Comparison of ENCODE assay signal across 8 cellular contexts in the genomic region with DNA sequence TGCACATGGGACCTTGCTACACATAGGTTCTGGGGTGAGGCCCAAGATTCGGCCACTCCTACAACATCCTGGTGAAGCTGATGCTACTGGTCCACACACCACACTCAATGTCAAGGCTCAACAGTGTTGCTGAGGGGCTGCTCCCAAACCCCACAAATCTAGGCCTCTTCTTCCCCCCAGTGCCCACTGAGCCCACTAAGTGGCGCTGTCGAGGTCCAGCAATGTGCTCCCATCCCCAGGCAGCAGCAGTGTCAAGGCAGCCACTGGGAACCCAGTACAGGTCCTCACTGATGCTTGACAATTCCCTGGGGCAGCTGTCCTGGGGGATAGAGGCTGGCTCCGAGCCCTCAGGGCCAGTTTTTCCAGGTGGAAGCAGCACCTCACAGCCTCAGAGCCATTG. TPM values are rescaled to one million over a fixed set of nuclear protein-coding genes. Genes with fewer than 3 reads are reported as not detected.
DNase-seq lines count a peak whose midpoint lies in the region; ATAC-seq lines count a peak whose summit lies in the region.

No MANE protein-coding gene starts in this region.

- no peak overlapping the region for H3K27ac Mint-ChIP-seq in activated CD8-positive, alpha-beta T cell treated with anti-CD3 and anti-CD28 coated beads, Interleukin-2, amount 10 ng/mL, durations not matched to agents 7 days and 5 days
- no peak overlapping the region for H3K27ac Mint-ChIP-seq in immature natural killer cell

- H3K9me3 Mint-ChIP-seq in activated CD8-positive, alpha-beta T cell treated with anti-CD3 and anti-CD28 coated beads, Interleukin-2, amount 10 ng/mL, durations not matched to agents 7 days and 5 days (ENCODE audit: insufficient read depth), result no peaks in the 10 kb centered on the region
- H3K9me3 Mint-ChIP-seq in immature natural killer cell, result no peaks in the 10 kb centered on the region

- ATAC-seq in HG02870 (IDR thresholded peaks at IDR 0.05; ENCODE audit: unreplicated experiment), result peak; percentile 53
- ATAC-seq in activated CD8-positive, alpha-beta T cell treated with anti-CD3 and anti-CD28 coated beads, Interleukin-2, amount 10 ng/mL, durations not matched to agents 7 days and 5 days, result no peak

- H3K36me3 Mint-ChIP-seq in activated CD8-positive, alpha-beta T cell treated with anti-CD3 and anti-CD28 coated beads, Interleukin-2, amount 10 ng/mL, durations not matched to agents 7 days and 5 days (ENCODE audit: low read depth), result no peaks in the 10 kb centered on the region
- H3K36me3 Mint-ChIP-seq in immature natural killer cell, result no peaks in the 10 kb centered on the region

- no peak overlapping the region for H3K4me3 Mint-ChIP-seq in activated CD8-positive, alpha-beta T cell treated with anti-CD3 and anti-CD28 coated beads, Interleukin-2, amount 10 ng/mL, durations not matched to agents 7 days and 5 days
- H3K4me3 Mint-ChIP-seq in immature natural killer cell, result no peak overlapping the region

- H3K4me1 Mint-ChIP-seq in activated CD8-positive, alpha-beta T cell treated with anti-CD3 and anti-CD28 coated beads, Interleukin-2, amount 10 ng/mL, durations not matched to agents 7 days and 5 days (ENCODE audit: low read depth), result no peaks in the 10 kb centered on the region
- no peaks in the 10 kb centered on the region for H3K4me1 Mint-ChIP-seq in immature natural killer cell

- POLR2A ChIA-PET in activated CD8-positive, alpha-beta T cell treated with anti-CD3 and anti-CD28 coated beads, Interleukin-2, amount 10 ng/mL, durations not matched to agents 7 days and 5 days (lab: Charles Lee), result no interaction called here

- CTCF ChIA-PET in activated CD8-positive, alpha-beta T cell treated with anti-CD3 and anti-CD28 coated beads, Interleukin-2, amount 10 ng/mL, durations not matched to agents 7 days and 5 days (lab: Charles Lee), result interaction anchor here (0.6 kb wide), 1 partner anchor 107 kb away, joined by 3 read pairs; no protein-coding TSS in a partner anchor

- H3K27me3 Mint-ChIP-seq in activated CD8-positive, alpha-beta T cell treated with anti-CD3 and anti-CD28 coated beads, Interleukin-2, amount 10 ng/mL, durations not matched to agents 7 days and 5 days (ENCODE audit: low read depth), result no peaks in the 10 kb centered on the region
- H3K27me3 Mint-ChIP-seq in immature natural killer cell (ENCODE audit: low read depth in 3 of 3), result peaks cover 0 to 3% (median 1%) of the 10 kb centered on the region in 3 donors

- DNase-seq in SIG-M5 treated with dmso at 0.1 percent for 504 hours (lab: John Stamatoyannopoulos, UW; ENCODE audit: unreplicated experiment) (peak; percentile 13), SIG-M5 (lab: John Stamatoyannopoulos, UW) (no peak), lung microvascular endothelial cell (ENCODE audit: low read depth in 2 of 2) (peak; percentile 51 to 66), MV-4-11 (lab: John Stamatoyannopoulos, UW) (no peak), immature natural killer cell (no peak), retina (no peak)
- DNase-seq in activated CD8-positive, alpha-beta T cell treated with anti-CD3 and anti-CD28 coated beads, Interleukin-2, amount 10 ng/mL, durations not matched to agents 7 days and 5 days, result peak; percentile 25

RNA-seq across cellular contexts. Expression of a gene that starts 21.5 kb away (rescaled TPM):
- total RNA-seq in activated CD8-positive, alpha-beta T cell treated with anti-CD3 and anti-CD28 coated beads, Interleukin-2, amount 10 ng/mL, durations not matched to agents 7 days and 5 days, result under 1 TPM; 0.08 to 0.37 TPM
- total RNA-seq in lung microvascular endothelial cell, result 5.9 and 14.9 TPM in 2 replicates
- not detected for polyA plus RNA-seq in immature natural killer cell

Comparison
In these comparisons a context has a peak if more than half of its experiments do, and no peak if none do; other contexts are left out.
1. DNase-seq: peak in SIG-M5 treated with dmso at 0.1 percent for 504 hours (single experiment), activated CD8-positive, alpha-beta T cell treated with anti-CD3 and anti-CD28 coated beads, Interleukin-2, amount 10 ng/mL, durations not matched to agents 7 days and 5 days (single experiment) and lung microvascular endothelial cell (2 of 2); none in SIG-M5 (single experiment), MV-4-11 (single experiment), immature natural killer cell (0 of 3) and retina (single experiment).